Comparison of ENCODE assay signal across 1 cellular context in the genomic region with DNA sequence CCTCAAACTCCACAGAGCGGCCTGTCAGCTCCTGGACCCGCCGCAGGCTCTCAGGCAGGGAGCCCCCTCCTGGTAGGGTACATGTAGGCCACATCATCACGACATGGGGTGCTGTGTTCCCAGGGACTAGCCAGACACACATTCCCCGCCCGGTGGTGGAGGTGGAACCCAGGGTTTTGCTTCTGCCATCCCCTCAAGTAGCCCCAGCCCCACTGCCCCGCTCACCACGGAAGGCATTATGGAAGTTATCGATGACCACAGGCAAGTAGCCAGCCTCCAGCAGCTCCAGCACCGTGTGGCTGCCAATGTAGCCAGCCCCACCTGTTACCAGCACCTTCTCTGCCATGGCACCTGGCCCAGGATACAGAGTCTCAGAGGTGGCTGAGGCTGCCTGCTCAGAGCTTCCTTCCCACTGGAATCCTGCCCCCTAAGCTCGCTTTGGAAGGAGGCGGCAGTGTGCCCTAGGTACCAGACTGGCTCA.
TF ChIP-seq lines count a peak whose summit lies in the region.

No MANE protein-coding gene starts in this region.

TF ChIP-seq in endothelial cell of umbilical vein, 7 proteins besides CTCF, POLR2A, EP300 and RAD21:
- TF ChIP-seq, protein P1, sequence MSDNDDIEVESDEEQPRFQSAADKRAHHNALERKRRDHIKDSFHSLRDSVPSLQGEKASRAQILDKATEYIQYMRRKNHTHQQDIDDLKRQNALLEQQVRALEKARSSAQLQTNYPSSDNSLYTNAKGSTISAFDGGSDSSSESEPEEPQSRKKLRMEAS (IDR thresholded peaks at IDR 0.05; ENCODE audit: insufficient read depth, insufficient read length) = no peak
- TF ChIP-seq MYC (IDR thresholded peaks at IDR 0.05; ENCODE audit: low read depth, low read length) = no peak
- no peak for TF ChIP-seq JUN (IDR thresholded peaks at IDR 0.05; ENCODE audit: borderline replicate concordance, insufficient read depth, insufficient read length, low read depth)
- no peak for TF ChIP-seq EZH2 (IDR thresholded peaks at IDR 0.05; ENCODE audit: borderline replicate concordance, low read depth, low read length, severe bottlenecking)
- TF ChIP-seq GATA2 (IDR thresholded peaks at IDR 0.05; ENCODE audit: insufficient read depth, insufficient read length, low read depth, low read length) = no peak
- TF ChIP-seq FOS (IDR thresholded peaks at IDR 0.05; ENCODE audit: borderline replicate concordance, insufficient read depth, low read length) = no peak
- no peak for TF ChIP-seq POLR2AphosphoS5 (IDR thresholded peaks at IDR 0.05; ENCODE audit: insufficient read depth, low read depth, low read length)
